16 cellular contexts compared by ENCODE assay signal in genomic region chr7:1114505-1114904, GRCh38. TPM values are rescaled to one million over a fixed set of nuclear protein-coding genes. Genes with fewer than 3 reads are reported as not detected.
DNase-seq lines count a peak whose midpoint lies in the region; ATAC-seq and TF ChIP-seq lines count a peak whose summit lies in the region.
"Had no signal": no experiment of that assay in that cellular context is flagged by ENCODE, and none has a peak within 500 bp of the region (broad histone marks: within the 10 kb centered on the region; RNA-seq: fewer than 3 reads in every experiment).

No MANE protein-coding gene starts in this region.

- POLR2A ChIA-PET in MCF 10A (lab: Yijun Ruan, JAX), result no interaction called here

- no peaks in the 10 kb centered on the region for H3K27me3 ChIP-seq in psoas muscle (ENCODE audit: insufficient read depth in 3 of 3, low read length in 2 of 3)

- H3K4me1 Mint-ChIP-seq in CD14-positive monocyte, result no peaks in the 10 kb centered on the region
- H3K4me1 Mint-ChIP-seq in chondrocyte (ENCODE audit: low read depth), result peaks cover 14% of the 10 kb centered on the region
- H3K4me1 Mint-ChIP-seq in MCF 10A (ENCODE audit: insufficient read depth, unreplicated experiment), result no peaks in the 10 kb centered on the region

- no peak overlapping the region for H3K4me3 ChIP-seq in psoas muscle

- CTCF ChIA-PET in MCF 10A (lab: Yijun Ruan, JAX), result interaction anchor here (0.5 to 0.6 kb wide), 2 partner anchors 91 to 360 kb away, joined by 3 read pairs; no protein-coding TSS in a partner anchor

- peak; percentile 19 for DNase-seq in CD14-positive monocyte (ENCODE audit: low spot score)
- peak; percentile 75 for DNase-seq in chondrocyte (ENCODE audit: low spot score)
- DNase-seq in left lobe of liver (ENCODE audit: low spot score), result no peak
- peak in 1 of 2 donors; percentile 36 for DNase-seq in psoas muscle
- DNase-seq in MCF 10A (ENCODE audit: unreplicated experiment), result no peak
- DNase-seq: DMS79, NCI-H1436, NCI-H1930, NCI-H526, PC-3, RPMI8226 had no signal

- H3K36me3 ChIP-seq in psoas muscle (ENCODE audit: insufficient read depth in 1 of 2, low read depth in 1 of 2), result no peaks in the 10 kb centered on the region

- ATAC-seq in left lobe of liver (peak; percentile 41), psoas muscle (peak in 3 of 4 donors; percentile 35 to 40 (median 38)), GM21723 (IDR thresholded peaks at IDR 0.05; ENCODE audit: unreplicated experiment) (no peak), GM19328 (IDR thresholded peaks at IDR 0.05; ENCODE audit: unreplicated experiment) (no peak), GM19395 (IDR thresholded peaks at IDR 0.05; ENCODE audit: unreplicated experiment) (no peak)
- ATAC-seq: PC-3 had no signal

- H3K9me3 Mint-ChIP-seq in CD14-positive monocyte (peaks cover 2 to 15% (median 11%) of the 10 kb centered on the region in 7 donors), chondrocyte (ENCODE audit: low read depth) (no peaks in the 10 kb centered on the region), MCF 10A (ENCODE audit: unreplicated experiment) (no peaks in the 10 kb centered on the region)

- no peak overlapping the region for H3K4me3 Mint-ChIP-seq in CD14-positive monocyte
- H3K4me3 Mint-ChIP-seq in chondrocyte (ENCODE audit: unreplicated experiment), result no peak overlapping the region
- H3K4me3 Mint-ChIP-seq in MCF 10A (ENCODE audit: unreplicated experiment), result no peak overlapping the region

- H3K36me3 Mint-ChIP-seq in CD14-positive monocyte (no peaks in the 10 kb centered on the region), chondrocyte (ENCODE audit: low read depth) (peaks cover 2% of the 10 kb centered on the region), MCF 10A (ENCODE audit: insufficient read depth, unreplicated experiment) (peaks cover 5% of the 10 kb centered on the region)

- H3K27me3 Mint-ChIP-seq in CD14-positive monocyte (ENCODE audit: low read depth in 3 of 3) (peaks cover 0 to 3% (median 0%) of the 10 kb centered on the region in 3 donors), chondrocyte (ENCODE audit: low read depth) (no peaks in the 10 kb centered on the region), MCF 10A (ENCODE audit: insufficient read depth, unreplicated experiment) (no peaks in the 10 kb centered on the region)

- no TSS peak for BruUV-seq in MCF 10A (replicated peaks; lab: Mats Ljungman, UMichigan)

- no peaks in the 10 kb centered on the region for H3K4me1 ChIP-seq in psoas muscle

- TF ChIP-seq CTCF in CD14-positive monocyte (IDR thresholded peaks at IDR 0.05) (no peak), chondrocyte (IDR thresholded peaks at IDR 0.05) (no peak), psoas muscle (IDR thresholded peaks at IDR 0.05) (no peak), MCF 10A (IDR thresholded peaks at IDR 0.05; ENCODE audit: unreplicated experiment) (no peak)

- 77 to 88% (median 82%) methylated on average over 19 of the region's 19 CpGs for WGBS in psoas muscle, 3 donors

- intact Hi-C loops in CD14-positive monocyte (cut with micrococcal nuclease) (no loop called here), psoas muscle (cut with DNase I) (no loop called here), MCF 10A (cut with micrococcal nuclease) (no loop called here)

- H3K27ac ChIP-seq in psoas muscle, result no peak overlapping the region
- H3K27ac ChIP-seq: C4-2B, KMS-11 had no signal

- H3K9me3 ChIP-seq in psoas muscle, result no peaks in the 10 kb centered on the region

- H3K27ac Mint-ChIP-seq in CD14-positive monocyte (peak overlapping the region in 1 of 7 donors; percentile 16), chondrocyte (ENCODE audit: unreplicated experiment) (no peak overlapping the region), MCF 10A (ENCODE audit: low read depth, unreplicated experiment) (no peak overlapping the region)

RNA-seq across cellular contexts. Expression of gene GPER1, which starts 26.6 kb away (rescaled TPM):
- polyA plus RNA-seq in CD14-positive monocyte (1 to 10 TPM in 1 of 2 donors, under 1 TPM in 1; 0.35 to 4.1 TPM), psoas muscle (1 to 10 TPM in 2 of 3 donors, under 1 TPM in 1; 0.90 to 1.5 (median 1.4) TPM)
- total RNA-seq in chondrocyte (5.7 to 9.9 TPM (median 9.5 TPM) in 3 replicates), left lobe of liver (29.8 TPM), psoas muscle (1 to 10 TPM; 1.1 to 3.1 (median 1.5) TPM), MCF 10A (2022) (0.28 and 0.32 TPM in 2 replicates)

RNA-seq across cellular contexts. Expression of gene ZFAND2A, which starts 45.5 kb away (rescaled TPM):
- polyA plus RNA-seq in CD14-positive monocyte (10 to 100 TPM; 30.6 to 35.1 TPM), psoas muscle (10 to 100 TPM; 27.4 to 61.1 (median 57.2) TPM)
- total RNA-seq in chondrocyte (15.2 to 16.2 TPM (median 15.6 TPM) in 3 replicates), left lobe of liver (39.8 TPM), psoas muscle (10 to 100 TPM in 1 of 4 donors, 1 to 10 TPM in 3; 5.7 to 18.4 (median 8.9) TPM), MCF 10A (2022) (30.1 and 40.7 TPM in 2 replicates)

Comparison
In these comparisons a context has a peak if more than half of its experiments do, and no peak if none do; other contexts are left out.
1. DNase-seq: peak in CD14-positive monocyte (single experiment) and chondrocyte (single experiment); none in left lobe of liver (single experiment) and MCF 10A (single experiment).
2. ATAC-seq: peak in left lobe of liver (single experiment) and psoas muscle (3 of 4); none in GM21723 (single experiment), GM19328 (single experiment) and GM19395 (single experiment).